Comparison of ENCODE assay signal across 17 cellular contexts in genomic region chr5:1417586-1418225, GRCh38. TPM values are rescaled to one million over a fixed set of nuclear protein-coding genes. Genes with fewer than 3 reads are reported as not detected.
DNase-seq lines count a peak whose midpoint lies in the region; ATAC-seq and TF ChIP-seq lines count a peak whose summit lies in the region.
"Had no signal": no experiment of that assay in that cellular context is flagged by ENCODE, and none has a peak within 500 bp of the region (broad histone marks: within the 10 kb centered on the region; RNA-seq: fewer than 3 reads in every experiment).

No MANE protein-coding gene starts in this region.

- no peak overlapping the region for H3K4me3 ChIP-seq in heart right ventricle
- no peak overlapping the region for H3K4me3 ChIP-seq in Peyer's patch
- H3K4me3 ChIP-seq in lower lobe of right lung = no peak overlapping the region
- no peak overlapping the region for H3K4me3 ChIP-seq in tibial artery
- H3K4me3 ChIP-seq in PC-3 (ENCODE audit: low read length) = no peak overlapping the region

- peaks cover 0 to 17% (median 9%) of the 10 kb centered on the region in 7 donors for H3K27me3 ChIP-seq in heart right ventricle
- H3K27me3 ChIP-seq in Peyer's patch = no peaks in the 10 kb centered on the region
- H3K27me3 ChIP-seq in lower lobe of right lung (ENCODE audit: low read depth) = peaks cover under 1% of the 10 kb centered on the region
- peaks cover 0 to 20% of the 10 kb centered on the region in 2 donors for H3K27me3 ChIP-seq in tibial artery
- no peaks in the 10 kb centered on the region for H3K27me3 ChIP-seq in PC-3 (ENCODE audit: low read length)

- H3K27ac ChIP-seq in heart right ventricle (no peak overlapping the region), Peyer's patch (no peak overlapping the region), lower lobe of right lung (no peak overlapping the region), tibial artery (no peak overlapping the region), RWPE1 (no peak overlapping the region), PC-3 (ENCODE audit: low read length) (no peak overlapping the region)

- H3K27ac Mint-ChIP-seq in activated CD8-positive, alpha-beta T cell treated with anti-CD3 and anti-CD28 coated beads, Interleukin-2, amount 10 ng/mL, durations not matched to agents 7 days and 5 days = no peak overlapping the region
- H3K27ac Mint-ChIP-seq: CD8-positive, alpha-beta T cell had no signal

- no peaks in the 10 kb centered on the region for H3K79me2 ChIP-seq in PC-3 (ENCODE audit: low read length)

- H3K36me3 ChIP-seq in heart right ventricle = no peaks in the 10 kb centered on the region
- H3K36me3 ChIP-seq in Peyer's patch = no peaks in the 10 kb centered on the region
- H3K36me3 ChIP-seq in lower lobe of right lung = no peaks in the 10 kb centered on the region
- no peaks in the 10 kb centered on the region for H3K36me3 ChIP-seq in tibial artery
- no peaks in the 10 kb centered on the region for H3K36me3 ChIP-seq in PC-3 (ENCODE audit: low read depth, low read length)

- H3K4me1 ChIP-seq in heart right ventricle = peaks cover 0 to 4% (median 0%) of the 10 kb centered on the region in 9 donors
- H3K4me1 ChIP-seq in Peyer's patch = no peaks in the 10 kb centered on the region
- no peaks in the 10 kb centered on the region for H3K4me1 ChIP-seq in lower lobe of right lung
- H3K4me1 ChIP-seq in tibial artery = no peaks in the 10 kb centered on the region
- H3K4me1 ChIP-seq in PC-3 (ENCODE audit: insufficient read depth, low read length) = no peaks in the 10 kb centered on the region

- DNase-seq in Right ventricle myocardium superior (peak; percentile 22), heart right ventricle (no peak), Peyer's patch (peak in 2 of 3 donors; percentile 34), lower lobe of right lung (peak; percentile 32), tibial artery (peak; percentile 17 to 57), RWPE1 (ENCODE audit: low spot score) (no peak), PC-3 (no peak)
- DNase-seq in activated CD8-positive, alpha-beta T cell treated with anti-CD3 and anti-CD28 coated beads, Interleukin-2, amount 10 ng/mL, durations not matched to agents 7 days and 5 days = no peak
- DNase-seq: 8988T; CD8-positive, alpha-beta T cell; DMS79 treated with DMSO at 0.1 percent for 48 hours; HCEC 1CT; KG1; NCI-H1436 treated with DMSO at 0.1 percent for 48 hours; NCI-H2081 treated with DMSO at 0.1 percent for 48 hours; NCI-H510A treated with DMSO at 0.1 percent for 48 hours had no signal

- WGBS in heart right ventricle, 2 donors = 61 to 65% methylated on average over 6 of the region's 6 CpGs

- no peaks in the 10 kb centered on the region for H3F3A ChIP-seq in PC-3 (ENCODE audit: low read length, unreplicated experiment)

- CTCF ChIA-PET in activated CD8-positive, alpha-beta T cell treated with anti-CD3 and anti-CD28 coated beads, Interleukin-2, amount 10 ng/mL, durations not matched to agents 7 days and 5 days (lab: Charles Lee) = no interaction called here
- CTCF ChIA-PET in RWPE1 (lab: Yijun Ruan, JAX) = no interaction called here
- CTCF ChIA-PET in PC-3 (lab: Charles Lee) = no interaction called here

- BruUV-seq in PC-3 (replicated peaks; lab: Mats Ljungman, UMichigan) = no TSS peak

- TF ChIP-seq CTCF in heart right ventricle (IDR thresholded peaks at IDR 0.05) (no peak), Peyer's patch (IDR thresholded peaks at IDR 0.05) (no peak), lower lobe of right lung (IDR thresholded peaks at IDR 0.05) (no peak), tibial artery (IDR thresholded peaks at IDR 0.05) (no peak), RWPE1 (conservative IDR thresholded peaks at IDR 0.05; ENCODE audit: low read depth) (no peak), PC-3 (conservative IDR thresholded peaks at IDR 0.05; ENCODE audit: low read depth, low read length) (no peak)

- H2AFZ ChIP-seq in PC-3 (ENCODE audit: low read length) = no peak overlapping the region

- H3K4me2 ChIP-seq in PC-3 (ENCODE audit: low read length) = no peak overlapping the region

- no peaks in the 10 kb centered on the region for H3K9me3 Mint-ChIP-seq in activated CD8-positive, alpha-beta T cell treated with anti-CD3 and anti-CD28 coated beads, Interleukin-2, amount 10 ng/mL, durations not matched to agents 7 days and 5 days (ENCODE audit: insufficient read depth)
- H3K9me3 Mint-ChIP-seq: CD8-positive, alpha-beta T cell had no signal

- POLR2A ChIA-PET in activated CD8-positive, alpha-beta T cell treated with anti-CD3 and anti-CD28 coated beads, Interleukin-2, amount 10 ng/mL, durations not matched to agents 7 days and 5 days (lab: Charles Lee) = no interaction called here
- POLR2A ChIA-PET in RWPE1 (lab: Yijun Ruan, JAX; ENCODE audit: low non-redundant PET) (no interaction called here), PC-3 (lab: Charles Lee; ENCODE audit: unreplicated experiment) (no interaction called here)

- no peaks in the 10 kb centered on the region for H3K36me3 Mint-ChIP-seq in activated CD8-positive, alpha-beta T cell treated with anti-CD3 and anti-CD28 coated beads, Interleukin-2, amount 10 ng/mL, durations not matched to agents 7 days and 5 days (ENCODE audit: low read depth)
- H3K36me3 Mint-ChIP-seq: CD8-positive, alpha-beta T cell had no signal

- no peak for TF ChIP-seq POLR2A in Peyer's patch (IDR thresholded peaks at IDR 0.05)

- no peak overlapping the region for H3K9ac ChIP-seq in PC-3 (ENCODE audit: low read length)

- H3K9me2 ChIP-seq in PC-3 (replicated peaks; ENCODE audit: low read length) = no peaks in the 10 kb centered on the region

- no peaks in the 10 kb centered on the region for H3K4me1 Mint-ChIP-seq in activated CD8-positive, alpha-beta T cell treated with anti-CD3 and anti-CD28 coated beads, Interleukin-2, amount 10 ng/mL, durations not matched to agents 7 days and 5 days (ENCODE audit: low read depth)

- no peaks in the 10 kb centered on the region for H4K20me1 ChIP-seq in PC-3 (ENCODE audit: low read length)

- intact Hi-C loops in Right ventricle myocardium superior (cut with DNase I) = no loop called here
- intact Hi-C loops in heart right ventricle (cut with DNase I) = no loop called here
- intact Hi-C loops in lower lobe of right lung (cut with DNase I) = no loop called here
- intact Hi-C loops in tibial artery (cut with DNase I; ENCODE audit: low total_unique reads) = no loop called here
- intact Hi-C loops in PC-3 (cut with micrococcal nuclease) = no loop called here

- no peak for ATAC-seq in Right ventricle myocardium superior (ENCODE audit: poor library complexity)
- no peak for ATAC-seq in heart right ventricle
- ATAC-seq in lower lobe of right lung = no peak
- ATAC-seq in activated CD8-positive, alpha-beta T cell treated with anti-CD3 and anti-CD28 coated beads, Interleukin-2, amount 10 ng/mL, durations not matched to agents 7 days and 5 days = no peak
- ATAC-seq in PC-3 = no peak
- ATAC-seq: CD8-positive, alpha-beta T cell had no signal

- H3K4me3 Mint-ChIP-seq in activated CD8-positive, alpha-beta T cell treated with anti-CD3 and anti-CD28 coated beads, Interleukin-2, amount 10 ng/mL, durations not matched to agents 7 days and 5 days = no peak overlapping the region
- H3K4me3 Mint-ChIP-seq: CD8-positive, alpha-beta T cell had no signal

- H3K9me3 ChIP-seq in heart right ventricle = no peaks in the 10 kb centered on the region
- no peaks in the 10 kb centered on the region for H3K9me3 ChIP-seq in Peyer's patch
- H3K9me3 ChIP-seq in lower lobe of right lung = no peaks in the 10 kb centered on the region
- no peaks in the 10 kb centered on the region for H3K9me3 ChIP-seq in tibial artery
- no peaks in the 10 kb centered on the region for H3K9me3 ChIP-seq in PC-3 (ENCODE audit: low read length)

- H3K27me3 Mint-ChIP-seq in activated CD8-positive, alpha-beta T cell treated with anti-CD3 and anti-CD28 coated beads, Interleukin-2, amount 10 ng/mL, durations not matched to agents 7 days and 5 days (ENCODE audit: low read depth) = no peaks in the 10 kb centered on the region

RNA-seq across cellular contexts. Expression of gene SLC6A3, which starts 27.5 kb away (rescaled TPM):
- total RNA-seq in Right ventricle myocardium superior (not detected), heart right ventricle (under 1 TPM in 2 of 10 donors, not detected in 8; 0.18 to 0.19 TPM), Peyer's patch (under 1 TPM in 2 of 4 donors, not detected in 2; 0.40 to 0.70 TPM), lower lobe of right lung (0.12 TPM), PC-3 (2014; rRNA removed) (not detected in 2 replicates)
- under 1 TPM in 1 of 2 donors, not detected in 1; 0.04 TPM for polyA plus RNA-seq in heart right ventricle
- not detected for total RNA-seq in activated CD8-positive, alpha-beta T cell treated with anti-CD3 and anti-CD28 coated beads, Interleukin-2, amount 10 ng/mL, durations not matched to agents 7 days and 5 days
- total RNA-seq: CD8-positive, alpha-beta T cell had no signal
- polyA plus RNA-seq: BJ had no signal

Comparison
In these comparisons a context has a peak if more than half of its experiments do, and no peak if none do; other contexts are left out.
1. DNase-seq: peak in Right ventricle myocardium superior (single experiment), Peyer's patch (2 of 3), lower lobe of right lung (single experiment) and tibial artery (2 of 2); none in heart right ventricle (0 of 2), activated CD8-positive, alpha-beta T cell treated with anti-CD3 and anti-CD28 coated beads, Interleukin-2, amount 10 ng/mL, durations not matched to agents 7 days and 5 days (single experiment), RWPE1 (single experiment) and PC-3 (single experiment).